ENCODE assay signal across 7 cellular contexts in genomic region chr12:110465765-110466164, GRCh38. TPM values are rescaled to one million over a fixed set of nuclear protein-coding genes. Genes with fewer than 3 reads are reported as not detected.
A peak's percentile ranks its signal among the peaks of the same experiment; 100 is the strongest.
DNase-seq lines count a peak whose midpoint lies in the region; ATAC-seq and TF ChIP-seq lines count a peak whose summit lies in the region.
"Not testable (repeated sequence)": the region's sequence is repeated elsewhere in the genome, so short reads cannot be mapped to it uniquely, and the experiment has no call there.

No MANE protein-coding gene starts in this region.

- H3K4me2 ChIP-seq in DND-41 (ENCODE audit: insufficient read depth, low read length): 0 out of 2 replicates have a peak overlapping the region, but pooled peaks have one; percentile 73
- not testable (repeated sequence) for H3K4me2 ChIP-seq in Karpas-422 (ENCODE audit: low read depth, low read length, poor library complexity, severe bottlenecking); mesenchymal stem cell (ENCODE audit: low read length, poor library complexity, severe bottlenecking)

- H3K4me3 ChIP-seq in DND-41 (ENCODE audit: low read depth in 1 of 2, low read length in 2 of 2); Karpas-422 (ENCODE audit: low read length); mesenchymal stem cell (ENCODE audit: insufficient read depth in 1 of 2, low read depth in 1 of 2, low read length in 2 of 2): not testable (repeated sequence)

- TF ChIP-seq CTCF in DND-41 (IDR thresholded peaks at IDR 0.05; ENCODE audit: borderline replicate concordance, extremely low read depth, low read length, poor library complexity, severe bottlenecking); neural crest cell (conservative IDR thresholded peaks at IDR 0.05); progenitor cell of endocrine pancreas (IDR thresholded peaks at IDR 0.05; ENCODE audit: unreplicated experiment): not testable (repeated sequence)

- not testable (repeated sequence) for H3K23ac ChIP-seq in mesenchymal stem cell (ENCODE audit: low read length in 2 of 2)

- H3K79me2 ChIP-seq in DND-41 (ENCODE audit: insufficient read depth, low read length) (peaks cover 73% of the 10 kb centered on the region), Karpas-422 (ENCODE audit: low read length) (peaks cover 78% of the 10 kb centered on the region)

- H3K27me3 Mint-ChIP-seq in activated T-helper 2 cell treated with anti-CD3 and anti-CD28 coated beads, Interferon-gamma antibody, Interleukin-2, Interleukin-4, amounts not matched to agents 10 μg/mL and 5 μg/mL and 100 μg/mL, durations not matched to agents 14 hours and 24 hours and 36 hours (ENCODE audit: low read depth); activated naive CD8-positive, alpha-beta T cell treated with anti-CD3 and anti-CD28 coated beads, Interleukin-2, amount 10 ng/mL, durations not matched to agents 7 days and 5 days; neural crest cell (ENCODE audit: low read depth); progenitor cell of endocrine pancreas: not testable (repeated sequence)

- peaks cover 25% of the 10 kb centered on the region for H3K4me1 Mint-ChIP-seq in activated T-helper 2 cell treated with anti-CD3 and anti-CD28 coated beads, Interferon-gamma antibody, Interleukin-2, Interleukin-4, amounts not matched to agents 10 μg/mL and 5 μg/mL and 100 μg/mL, durations not matched to agents 14 hours and 24 hours and 36 hours (ENCODE audit: low read depth)
- peaks cover 33% of the 10 kb centered on the region for H3K4me1 Mint-ChIP-seq in activated naive CD8-positive, alpha-beta T cell treated with anti-CD3 and anti-CD28 coated beads, Interleukin-2, amount 10 ng/mL, durations not matched to agents 7 days and 5 days
- H3K4me1 Mint-ChIP-seq in neural crest cell (peaks cover 28% of the 10 kb centered on the region), progenitor cell of endocrine pancreas (ENCODE audit: low read depth) (peaks cover 16% of the 10 kb centered on the region)

- not testable (repeated sequence) for H3K18ac ChIP-seq in mesenchymal stem cell (ENCODE audit: low read depth in 1 of 2, low read length in 2 of 2)

- not testable (repeated sequence) for H3K27me3 ChIP-seq in DND-41 (ENCODE audit: insufficient read depth, low read length, poor library complexity); Karpas-422 (ENCODE audit: low read length); mesenchymal stem cell (ENCODE audit: control insufficient read depth in 1 of 2, insufficient read depth in 1 of 2, low read length in 2 of 2)

- peak overlapping the region; percentile 3 for H3K4me3 Mint-ChIP-seq in activated T-helper 2 cell treated with anti-CD3 and anti-CD28 coated beads, Interferon-gamma antibody, Interleukin-2, Interleukin-4, amounts not matched to agents 10 μg/mL and 5 μg/mL and 100 μg/mL, durations not matched to agents 14 hours and 24 hours and 36 hours (ENCODE audit: low read depth)
- H3K4me3 Mint-ChIP-seq in activated naive CD8-positive, alpha-beta T cell treated with anti-CD3 and anti-CD28 coated beads, Interleukin-2, amount 10 ng/mL, durations not matched to agents 7 days and 5 days: peak overlapping the region; percentile 8
- peak overlapping the region; percentile 97 for H3K4me3 Mint-ChIP-seq in neural crest cell
- H3K4me3 Mint-ChIP-seq in progenitor cell of endocrine pancreas (ENCODE audit: low read depth): not testable (repeated sequence)

- H2BK5ac ChIP-seq in mesenchymal stem cell (ENCODE audit: low read depth, low read length, poor library complexity, severe bottlenecking): not testable (repeated sequence)

- not testable (repeated sequence) for H3K4ac ChIP-seq in mesenchymal stem cell (ENCODE audit: low read depth in 1 of 2, low read length in 2 of 2)

- not testable (repeated sequence) for H3K9ac ChIP-seq in DND-41 (ENCODE audit: low read depth, low read length)
- H3K9ac ChIP-seq in Karpas-422 (ENCODE audit: low read length): peak overlapping the region; percentile 83; the same call in 1 of the 2 replicates
- H3K9ac ChIP-seq in mesenchymal stem cell (ENCODE audit: low read length): peak overlapping the region; percentile 99

- H2BK15ac ChIP-seq in mesenchymal stem cell (ENCODE audit: low read depth, poor library complexity, severe bottlenecking): not testable (repeated sequence)

- H3K14ac ChIP-seq in mesenchymal stem cell (ENCODE audit: low read length in 2 of 2): not testable (repeated sequence)

- intact Hi-C loops in activated T-helper 2 cell treated with anti-CD3 and anti-CD28 coated beads, Interferon-gamma antibody, Interleukin-2, Interleukin-4, amounts not matched to agents 10 μg/mL and 5 μg/mL and 100 μg/mL, durations not matched to agents 14 hours and 24 hours and 36 hours (cut with micrococcal nuclease): loop anchor here (5.0 kb wide), 1 partner anchor 232 kb away; no protein-coding TSS in a partner anchor

- not testable (repeated sequence) for H4K8ac ChIP-seq in mesenchymal stem cell (ENCODE audit: low read length)

- not testable (repeated sequence) for ATAC-seq in DND-41 (ENCODE audit: insufficient read depth, low read depth); activated naive CD8-positive, alpha-beta T cell treated with anti-CD3 and anti-CD28 coated beads, Interleukin-2, amount 10 ng/mL, durations not matched to agents 7 days and 5 days (ENCODE audit: low read depth)

- H3K4me1 ChIP-seq in DND-41 (ENCODE audit: insufficient read depth, low read length): peaks cover 38% of the 10 kb centered on the region
- H3K4me1 ChIP-seq in Karpas-422 (ENCODE audit: low read length): peaks cover 28% of the 10 kb centered on the region
- not testable (repeated sequence) for H3K4me1 ChIP-seq in mesenchymal stem cell (ENCODE audit: control insufficient read depth, insufficient read depth, low read depth, low read length)

- not testable (repeated sequence) for H4K20me1 ChIP-seq in DND-41 (ENCODE audit: insufficient read depth, low read length); Karpas-422 (ENCODE audit: insufficient read depth, low read depth, low read length)

- not testable (repeated sequence) for H3K9me3 ChIP-seq in DND-41 (ENCODE audit: insufficient read depth, low read length, severe bottlenecking); Karpas-422 (ENCODE audit: low read length); mesenchymal stem cell (ENCODE audit: control insufficient read depth, low read length)

- H4K91ac ChIP-seq in mesenchymal stem cell (ENCODE audit: low read length): not testable (repeated sequence)

- 98% methylated on average over 10 of the region's 11 CpGs for WGBS in mesenchymal stem cell

- H2AFZ ChIP-seq in DND-41 (ENCODE audit: low read depth, low read length); Karpas-422 (ENCODE audit: low read length); mesenchymal stem cell (ENCODE audit: low read depth, low read length): not testable (repeated sequence)

- peaks cover 33% of the 10 kb centered on the region for H3K79me1 ChIP-seq in mesenchymal stem cell (replicated peaks; ENCODE audit: low read length, poor library complexity, severe bottlenecking)

- H3K27ac ChIP-seq in DND-41 (ENCODE audit: low read length); Karpas-422 (ENCODE audit: low read length); mesenchymal stem cell (ENCODE audit: low read length, poor library complexity, severe bottlenecking): not testable (repeated sequence)

- H2AK5ac ChIP-seq in mesenchymal stem cell (ENCODE audit: low read length, severe bottlenecking): not testable (repeated sequence)

- H3K9me2 ChIP-seq in Karpas-422 (replicated peaks; ENCODE audit: insufficient read depth, low read length): not testable (repeated sequence)

- not testable (repeated sequence) for H3K27ac Mint-ChIP-seq in activated T-helper 2 cell treated with anti-CD3 and anti-CD28 coated beads, Interferon-gamma antibody, Interleukin-2, Interleukin-4, amounts not matched to agents 10 μg/mL and 5 μg/mL and 100 μg/mL, durations not matched to agents 14 hours and 24 hours and 36 hours; activated naive CD8-positive, alpha-beta T cell treated with anti-CD3 and anti-CD28 coated beads, Interleukin-2, amount 10 ng/mL, durations not matched to agents 7 days and 5 days; neural crest cell (ENCODE audit: unreplicated experiment)
- H3K27ac Mint-ChIP-seq in progenitor cell of endocrine pancreas: peak overlapping the region; percentile 37

- peaks cover 34% of the 10 kb centered on the region for H3K36me3 ChIP-seq in DND-41 (ENCODE audit: insufficient read depth, low read length)
- not testable (repeated sequence) for H3K36me3 ChIP-seq in Karpas-422 (ENCODE audit: insufficient read depth, low read length)
- H3K36me3 ChIP-seq in mesenchymal stem cell (ENCODE audit: control insufficient read depth in 1 of 2, insufficient read depth in 2 of 2, low read depth in 1 of 2, low read length in 2 of 2): peaks cover 3 to 16% of the 10 kb centered on the region in 2 experiments

- H2BK12ac ChIP-seq in mesenchymal stem cell (ENCODE audit: low read length in 2 of 2): not testable (repeated sequence)

- H3K36me3 Mint-ChIP-seq in activated T-helper 2 cell treated with anti-CD3 and anti-CD28 coated beads, Interferon-gamma antibody, Interleukin-2, Interleukin-4, amounts not matched to agents 10 μg/mL and 5 μg/mL and 100 μg/mL, durations not matched to agents 14 hours and 24 hours and 36 hours (ENCODE audit: low read depth): peaks cover 44% of the 10 kb centered on the region
- peaks cover 11% of the 10 kb centered on the region for H3K36me3 Mint-ChIP-seq in activated naive CD8-positive, alpha-beta T cell treated with anti-CD3 and anti-CD28 coated beads, Interleukin-2, amount 10 ng/mL, durations not matched to agents 7 days and 5 days
- H3K36me3 Mint-ChIP-seq in neural crest cell (ENCODE audit: low read depth); progenitor cell of endocrine pancreas (ENCODE audit: insufficient read depth): not testable (repeated sequence)

- not testable (repeated sequence) for DNase-seq in DND-41; Karpas-422; activated T-helper 2 cell treated with anti-CD3 and anti-CD28 coated beads, Interferon-gamma antibody, Interleukin-2, Interleukin-4, amounts not matched to agents 10 μg/mL and 5 μg/mL and 100 μg/mL, durations not matched to agents 14 hours and 24 hours and 36 hours (ENCODE audit: low spot score); activated naive CD8-positive, alpha-beta T cell treated with anti-CD3 and anti-CD28 coated beads, Interleukin-2, amount 10 ng/mL, durations not matched to agents 7 days and 5 days; mesenchymal stem cell; neural crest cell (ENCODE audit: low read depth, low spot score); progenitor cell of endocrine pancreas (ENCODE audit: low spot score, unreplicated experiment)

- not testable (repeated sequence) for H3K9me3 Mint-ChIP-seq in activated T-helper 2 cell treated with anti-CD3 and anti-CD28 coated beads, Interferon-gamma antibody, Interleukin-2, Interleukin-4, amounts not matched to agents 10 μg/mL and 5 μg/mL and 100 μg/mL, durations not matched to agents 14 hours and 24 hours and 36 hours; activated naive CD8-positive, alpha-beta T cell treated with anti-CD3 and anti-CD28 coated beads, Interleukin-2, amount 10 ng/mL, durations not matched to agents 7 days and 5 days; neural crest cell; progenitor cell of endocrine pancreas (ENCODE audit: low read depth)

- POLR2A ChIA-PET in activated naive CD8-positive, alpha-beta T cell treated with anti-CD3 and anti-CD28 coated beads, Interleukin-2, amount 10 ng/mL, durations not matched to agents 7 days and 5 days (lab: Charles Lee): interaction anchor here (1.3 kb wide), 1 partner anchor 16 kb away, joined by 4 read pairs; the partner anchor contains the start of gene ARPC3

- not testable (repeated sequence) for H2BK120ac ChIP-seq in mesenchymal stem cell (ENCODE audit: low read depth, low read length)

RNA-seq across cellular contexts. Expression of gene GPN3, which starts 2.3 kb away (rescaled TPM):
- 28.0 and 32.8 TPM in 2 replicates for total RNA-seq in Karpas-422 (2014; rRNA removed; shearing (Covaris generic); ENCODE audit: low replicate concordance)
- total RNA-seq in activated T-helper 2 cell treated with anti-CD3 and anti-CD28 coated beads, Interferon-gamma antibody, Interleukin-2, Interleukin-4, amounts not matched to agents 10 μg/mL and 5 μg/mL and 100 μg/mL, durations not matched to agents 14 hours and 24 hours and 36 hours: 43.9 and 47.5 TPM in 2 replicates
- 10 to 100 TPM; 22.9 to 23.4 TPM for total RNA-seq in activated naive CD8-positive, alpha-beta T cell treated with anti-CD3 and anti-CD28 coated beads, Interleukin-2, amount 10 ng/mL, durations not matched to agents 7 days and 5 days
- 16.2 TPM for polyA plus RNA-seq in mesenchymal stem cell (2013, experiment 1 of 2)
- polyA plus RNA-seq in mesenchymal stem cell (2013, experiment 2 of 2): 16.4 TPM
- total RNA-seq in neural crest cell (27.3 and 28.1 TPM in 2 replicates), progenitor cell of endocrine pancreas (18.7 and 19.8 TPM in 2 replicates)

RNA-seq across cellular contexts. Expression of gene FAM216A, which starts 2.9 kb away (rescaled TPM):
- 59.9 and 62.7 TPM in 2 replicates for total RNA-seq in Karpas-422 (2014; rRNA removed; shearing (Covaris generic); ENCODE audit: low replicate concordance)
- 44.7 and 48.8 TPM in 2 replicates for total RNA-seq in activated T-helper 2 cell treated with anti-CD3 and anti-CD28 coated beads, Interferon-gamma antibody, Interleukin-2, Interleukin-4, amounts not matched to agents 10 μg/mL and 5 μg/mL and 100 μg/mL, durations not matched to agents 14 hours and 24 hours and 36 hours
- total RNA-seq in activated naive CD8-positive, alpha-beta T cell treated with anti-CD3 and anti-CD28 coated beads, Interleukin-2, amount 10 ng/mL, durations not matched to agents 7 days and 5 days: 10 to 100 TPM; 20.0 to 21.6 TPM
- polyA plus RNA-seq in mesenchymal stem cell (2013, experiment 1 of 2): 10.5 TPM
- polyA plus RNA-seq in mesenchymal stem cell (2013, experiment 2 of 2): 10.8 TPM
- total RNA-seq in neural crest cell: 20.8 and 20.9 TPM in 2 replicates
- 5.3 and 6.8 TPM in 2 replicates for total RNA-seq in progenitor cell of endocrine pancreas

RNA-seq across cellular contexts. Expression of gene ARPC3, which starts 15.6 kb away (rescaled TPM):
- total RNA-seq in Karpas-422 (2014; rRNA removed; shearing (Covaris generic); ENCODE audit: low replicate concordance): 240 and 483 TPM in 2 replicates
- total RNA-seq in activated T-helper 2 cell treated with anti-CD3 and anti-CD28 coated beads, Interferon-gamma antibody, Interleukin-2, Interleukin-4, amounts not matched to agents 10 μg/mL and 5 μg/mL and 100 μg/mL, durations not matched to agents 14 hours and 24 hours and 36 hours: 312 and 338 TPM in 2 replicates
- 100 to 1,000 TPM; 361 to 371 TPM for total RNA-seq in activated naive CD8-positive, alpha-beta T cell treated with anti-CD3 and anti-CD28 coated beads, Interleukin-2, amount 10 ng/mL, durations not matched to agents 7 days and 5 days
- polyA plus RNA-seq in mesenchymal stem cell (2013, experiment 1 of 2): 424 TPM
- polyA plus RNA-seq in mesenchymal stem cell (2013, experiment 2 of 2): 435 TPM
- total RNA-seq in neural crest cell: 131 and 146 TPM in 2 replicates
- 181 and 184 TPM in 2 replicates for total RNA-seq in progenitor cell of endocrine pancreas

RNA-seq across cellular contexts. Expression of gene VPS29, which starts 36.1 kb away (rescaled TPM):
- total RNA-seq in Karpas-422 (2014; rRNA removed; shearing (Covaris generic); ENCODE audit: low replicate concordance): 74.6 and 103 TPM in 2 replicates
- total RNA-seq in activated T-helper 2 cell treated with anti-CD3 and anti-CD28 coated beads, Interferon-gamma antibody, Interleukin-2, Interleukin-4, amounts not matched to agents 10 μg/mL and 5 μg/mL and 100 μg/mL, durations not matched to agents 14 hours and 24 hours and 36 hours: 103 and 107 TPM in 2 replicates
- total RNA-seq in activated naive CD8-positive, alpha-beta T cell treated with anti-CD3 and anti-CD28 coated beads, Interleukin-2, amount 10 ng/mL, durations not matched to agents 7 days and 5 days: 100 to 1,000 TPM; 132 to 138 TPM
- 138 TPM for polyA plus RNA-seq in mesenchymal stem cell (2013, experiment 1 of 2)
- 144 TPM for polyA plus RNA-seq in mesenchymal stem cell (2013, experiment 2 of 2)
- total RNA-seq in neural crest cell: 89.0 and 99.3 TPM in 2 replicates
- 101 and 102 TPM in 2 replicates for total RNA-seq in progenitor cell of endocrine pancreas

RNA-seq across cellular contexts. Expression of gene RAD9B, which starts 36.4 kb away (rescaled TPM):
- total RNA-seq in Karpas-422 (2014; rRNA removed; shearing (Covaris generic); ENCODE audit: low replicate concordance): 0.32 and 1.4 TPM in 2 replicates
- total RNA-seq in activated T-helper 2 cell treated with anti-CD3 and anti-CD28 coated beads, Interferon-gamma antibody, Interleukin-2, Interleukin-4, amounts not matched to agents 10 μg/mL and 5 μg/mL and 100 μg/mL, durations not matched to agents 14 hours and 24 hours and 36 hours: 0.28 and 0.41 TPM in 2 replicates
- 1 to 10 TPM; 1.8 to 2.3 TPM for total RNA-seq in activated naive CD8-positive, alpha-beta T cell treated with anti-CD3 and anti-CD28 coated beads, Interleukin-2, amount 10 ng/mL, durations not matched to agents 7 days and 5 days
- 0.10 TPM for polyA plus RNA-seq in mesenchymal stem cell (2013, experiment 1 of 2)
- polyA plus RNA-seq in mesenchymal stem cell (2013, experiment 2 of 2): 0.10 TPM
- total RNA-seq in neural crest cell (0.23 and 0.50 TPM in 2 replicates), progenitor cell of endocrine pancreas (0.24 and 0.33 TPM in 2 replicates)
